18 cellular contexts compared by ENCODE assay signal in the genomic region with DNA sequence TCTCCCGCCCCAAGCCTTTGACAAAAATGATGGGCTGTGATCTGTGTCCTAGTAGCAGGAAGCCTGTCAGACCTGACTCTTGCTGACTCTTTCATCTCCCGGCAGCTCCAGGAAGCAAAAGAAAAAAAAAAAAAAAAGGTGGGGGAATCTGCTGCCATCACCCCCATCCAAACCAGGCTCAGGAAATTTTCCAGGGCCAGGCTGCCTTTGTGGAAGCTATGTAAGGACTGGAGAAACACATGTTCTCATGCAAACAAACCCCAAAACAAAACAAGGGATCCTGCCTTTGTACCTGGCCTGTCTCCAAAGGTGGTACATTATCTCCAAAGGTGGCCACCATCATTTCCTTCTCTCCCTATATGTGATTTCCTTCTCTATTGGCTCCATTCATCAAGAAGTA.
DNase-seq lines count a peak whose midpoint lies in the region; ATAC-seq and TF ChIP-seq lines count a peak whose summit lies in the region.
"Had no signal": no experiment of that assay in that cellular context is flagged by ENCODE, and none has a peak within 500 bp of the region (broad histone marks: within the 10 kb centered on the region; RNA-seq: fewer than 3 reads in every experiment).

No MANE protein-coding gene starts in this region.

- H3K4me1 Mint-ChIP-seq in endothelial cell (ENCODE audit: unreplicated experiment) (peaks cover 49% of the 10 kb centered on the region), type B pancreatic cell (ENCODE audit: unreplicated experiment) (peaks cover 19% of the 10 kb centered on the region)

- H3K27ac ChIP-seq in tibial artery, result no peak overlapping the region

- H3K36me3 ChIP-seq in tibial artery, result no peaks in the 10 kb centered on the region
- H3K36me3 ChIP-seq: BE2C had no signal

- H3K4me3 Mint-ChIP-seq in endothelial cell (ENCODE audit: unreplicated experiment) (peak overlapping the region; percentile 10), type B pancreatic cell (peak overlapping the region; percentile 57)
- H3K4me3 Mint-ChIP-seq: CD4-positive, alpha-beta T cell had no signal

- peaks cover 23% of the 10 kb centered on the region for H3K36me3 Mint-ChIP-seq in endothelial cell (ENCODE audit: low read depth, unreplicated experiment)
- no peaks in the 10 kb centered on the region for H3K36me3 Mint-ChIP-seq in type B pancreatic cell

- intact Hi-C loops in tibial artery (cut with DNase I; ENCODE audit: low total_unique reads), result no loop called here

- H3K27ac Mint-ChIP-seq in endothelial cell (ENCODE audit: unreplicated experiment), result peak overlapping the region; percentile 82
- peak overlapping the region; percentile 53 for H3K27ac Mint-ChIP-seq in type B pancreatic cell
- H3K27ac Mint-ChIP-seq: CD4-positive, alpha-beta T cell had no signal

- ATAC-seq in GM19467 (IDR thresholded peaks at IDR 0.05; ENCODE audit: unreplicated experiment), result no peak
- ATAC-seq: HCT116 had no signal

- DNase-seq in HT-29 (ENCODE audit: low spot score) (peak; percentile 38), endothelial cell (ENCODE audit: low spot score) (peak; percentile 12), lung microvascular endothelial cell (ENCODE audit: low read depth in 2 of 2) (peak; percentile 33 to 95), type B pancreatic cell (ENCODE audit: extremely low spot score, unreplicated experiment) (no peak), GM10266 (ENCODE audit: extremely low spot score) (no peak), tibial artery (no peak)
- DNase-seq: BE2C; CD4-positive, alpha-beta T cell; COR-L47; DND-41; Karpas-422; NCI-H1694; NCI-H2081; NCI-H446; NCI-H526; Right ventricle myocardium superior had no signal

- no peak overlapping the region for H3K4me3 ChIP-seq in tibial artery

- H3K4me1 ChIP-seq in tibial artery, result peaks cover 0 to 8% (median 3%) of the 10 kb centered on the region in 4 donors
- H3K4me1 ChIP-seq: BE2C had no signal

- TF ChIP-seq CTCF in endothelial cell (IDR thresholded peaks at IDR 0.05; ENCODE audit: unreplicated experiment) (no peak), type B pancreatic cell (conservative IDR thresholded peaks at IDR 0.05) (no peak), GM10266 (IDR thresholded peaks at IDR 0.05; ENCODE audit: control insufficient read depth, insufficient read depth, low read depth, missing control alignments) (no peak), tibial artery (IDR thresholded peaks at IDR 0.05) (no peak)

- no peaks in the 10 kb centered on the region for H3K9me3 Mint-ChIP-seq in endothelial cell (ENCODE audit: unreplicated experiment)
- peaks cover 11% of the 10 kb centered on the region for H3K9me3 Mint-ChIP-seq in type B pancreatic cell

- H3K27me3 Mint-ChIP-seq in endothelial cell (ENCODE audit: unreplicated experiment), result peaks cover 8% of the 10 kb centered on the region
- H3K27me3 Mint-ChIP-seq in type B pancreatic cell, result no peaks in the 10 kb centered on the region

- H3K9me3 ChIP-seq in tibial artery, result peaks cover 0 to 10% (median 0%) of the 10 kb centered on the region in 3 donors
- H3K9me3 ChIP-seq: BE2C had no signal

- H3K27me3 ChIP-seq in tibial artery, result no peaks in the 10 kb centered on the region
- H3K27me3 ChIP-seq: BE2C had no signal

Comparison
In these comparisons a context has a peak if more than half of its experiments do, and no peak if none do; other contexts are left out.
1. DNase-seq: peak in HT-29 (single experiment), endothelial cell (single experiment) and lung microvascular endothelial cell (2 of 2); none in type B pancreatic cell (single experiment), GM10266 (single experiment) and tibial artery (0 of 2).